16 cellular contexts compared by ENCODE assay signal in genomic region chr6:33587529-33588215, GRCh38. TPM values are rescaled to one million over a fixed set of nuclear protein-coding genes. Genes with fewer than 3 reads are reported as not detected.
DNase-seq lines count a peak whose midpoint lies in the region; ATAC-seq lines count a peak whose summit lies in the region.
"Had no signal": no experiment of that assay in that cellular context is flagged by ENCODE, and none has a peak within 500 bp of the region (broad histone marks: within the 10 kb centered on the region; RNA-seq: fewer than 3 reads in every experiment).

No MANE protein-coding gene starts in this region.

- H3K4me1 Mint-ChIP-seq in T-cell: peaks cover 25 to 40% (median 28%) of the 10 kb centered on the region in 3 donors
- peaks cover 51% of the 10 kb centered on the region for H3K4me1 Mint-ChIP-seq in stimulated activated memory B cell treated with anti-CD40 and anti-IgM and Interleukin-4, amounts not matched to agents 10 μg/mL and 1 μg/mL and 100 μg/mL, for 72 hours

- intact Hi-C loops in Right ventricle myocardium inferior (cut with DNase I): loop anchor here (2.0 to 5.0 kb wide), 3 partner anchors 35 to 565 kb away; partner anchors contain the start of gene ITPR3
- intact Hi-C loops in right cardiac atrium (cut with DNase I): loop anchor here (2.0 to 10.0 kb wide), 12 partner anchors 45 to 567 kb away; no protein-coding TSS in a partner anchor
- intact Hi-C loops in head of caudate nucleus (cut with DNase I): loop anchor here (5.0 kb wide), 2 partner anchors 45 to 115 kb away; no protein-coding TSS in a partner anchor

- WGBS in right cardiac atrium: 84% methylated on average over 13 of the region's 13 CpGs

- ATAC-seq in Right ventricle myocardium inferior (no peak), right cardiac atrium (no peak), T-cell (replicated peaks in 1 of 4) (no peak)
- ATAC-seq in stimulated activated memory B cell treated with anti-CD40 and anti-IgM and Interleukin-4, amounts not matched to agents 10 μg/mL and 1 μg/mL and 100 μg/mL, for 72 hours: no peak

- H3K27me3 Mint-ChIP-seq in T-cell: no peaks in the 10 kb centered on the region
- no peaks in the 10 kb centered on the region for H3K27me3 Mint-ChIP-seq in stimulated activated memory B cell treated with anti-CD40 and anti-IgM and Interleukin-4, amounts not matched to agents 10 μg/mL and 1 μg/mL and 100 μg/mL, for 72 hours

- peaks cover 5% of the 10 kb centered on the region for H3K4me1 ChIP-seq in right cardiac atrium (ENCODE audit: control insufficient read depth, insufficient read depth, low read length)

- H3K4me3 ChIP-seq in right cardiac atrium (ENCODE audit: low read length): no peak overlapping the region
- H3K4me3 ChIP-seq: BLaER1 treated with 17β-estradiol and CSF1 and Interleukin-3, amounts not matched to agents 10 nM and 100 nM had no signal

- POLR2A ChIA-PET in T-cell (lab: Charles Lee): no interaction called here

- H3K27ac ChIP-seq in right cardiac atrium (ENCODE audit: low read length): no peak overlapping the region
- H3K27ac ChIP-seq: BLaER1 treated with 17β-estradiol and CSF1 and Interleukin-3, amounts not matched to agents 10 nM and 100 nM had no signal

- CTCF ChIA-PET in T-cell (lab: Charles Lee): interaction anchor here (0.6 to 2.8 kb wide), 3 partner anchors 20 to 113 kb away, joined by 3 to 15 read pairs (median 10); no protein-coding TSS in a partner anchor

- no peak overlapping the region for H3K4me3 Mint-ChIP-seq in T-cell
- no peak overlapping the region for H3K4me3 Mint-ChIP-seq in stimulated activated memory B cell treated with anti-CD40 and anti-IgM and Interleukin-4, amounts not matched to agents 10 μg/mL and 1 μg/mL and 100 μg/mL, for 72 hours

- H3K27me3 ChIP-seq in right cardiac atrium (ENCODE audit: control insufficient read depth, insufficient read depth): no peaks in the 10 kb centered on the region

- DNase-seq in Right ventricle myocardium inferior (ENCODE audit: missing footprints): peak; percentile 32
- no peak for DNase-seq in right cardiac atrium
- DNase-seq in T-cell: no peak
- peak in 41 of 42 donors; percentile 42 to 95 (median 78) for DNase-seq in head of caudate nucleus
- DNase-seq in midbrain (lab: John Stamatoyannopoulos, UW): no peak
- no peak for DNase-seq in H4 (ENCODE audit: low spot score)
- no peak for DNase-seq in G401 (ENCODE audit: low spot score)
- DNase-seq: 8988T, EL, GOT3, IMR-90, NCI-H1105 treated with DMSO at 0.1 percent for 48 hours, NCI-H187, NCI-H69 had no signal

- no peaks in the 10 kb centered on the region for H3K36me3 Mint-ChIP-seq in T-cell
- no peaks in the 10 kb centered on the region for H3K36me3 Mint-ChIP-seq in stimulated activated memory B cell treated with anti-CD40 and anti-IgM and Interleukin-4, amounts not matched to agents 10 μg/mL and 1 μg/mL and 100 μg/mL, for 72 hours

- H3K9me3 Mint-ChIP-seq in T-cell: no peaks in the 10 kb centered on the region
- H3K9me3 Mint-ChIP-seq in stimulated activated memory B cell treated with anti-CD40 and anti-IgM and Interleukin-4, amounts not matched to agents 10 μg/mL and 1 μg/mL and 100 μg/mL, for 72 hours: peaks cover 3% of the 10 kb centered on the region

- peak overlapping the region; percentile 33 to 52 for H3K27ac Mint-ChIP-seq in T-cell
- peak overlapping the region; percentile 22 for H3K27ac Mint-ChIP-seq in stimulated activated memory B cell treated with anti-CD40 and anti-IgM and Interleukin-4, amounts not matched to agents 10 μg/mL and 1 μg/mL and 100 μg/mL, for 72 hours

- in situ Hi-C loops in G401 (cut with HindIII; ENCODE audit: low sequenced_read_pairs): loop anchor here (10.0 kb wide), 1 partner anchor 77 kb away; no protein-coding TSS in a partner anchor

- H3K9me3 ChIP-seq in right cardiac atrium (ENCODE audit: control insufficient read depth, low read length): no peaks in the 10 kb centered on the region
- H3K9me3 ChIP-seq: BLaER1 treated with 17β-estradiol and CSF1 and Interleukin-3, amounts not matched to agents 10 nM and 100 nM had no signal

RNA-seq across cellular contexts. Expression of gene BAK1, which starts 7.6 kb away (rescaled TPM):
- total RNA-seq in Right ventricle myocardium inferior (25.4 TPM), right cardiac atrium (10 to 100 TPM; 14.6 to 17.8 (median 16.7) TPM), T-cell (10 to 100 TPM; 22.9 to 31.6 (median 27.9) TPM)
- 17.1 TPM for polyA plus RNA-seq in right cardiac atrium
- total RNA-seq in H4 (2014; rRNA removed; shearing (Covaris generic)): 16.3 and 18.8 TPM in 2 replicates
- 200 and 209 TPM in 2 replicates for total RNA-seq in G401 (2014; rRNA removed; shearing (Covaris generic))

RNA-seq across cellular contexts. Expression of gene ITPR3, which starts 33.5 kb away (rescaled TPM):
- total RNA-seq in Right ventricle myocardium inferior (8.0 TPM), right cardiac atrium (1 to 10 TPM; 4.7 to 9.1 (median 6.5) TPM), T-cell (10 to 100 TPM; 49.2 to 63.6 (median 62.4) TPM)
- polyA plus RNA-seq in right cardiac atrium: 5.7 TPM
- total RNA-seq in H4 (2014; rRNA removed; shearing (Covaris generic)): 6.6 and 9.8 TPM in 2 replicates
- 66.0 and 67.9 TPM in 2 replicates for total RNA-seq in G401 (2014; rRNA removed; shearing (Covaris generic))

Comparison
In these comparisons a context has a peak if more than half of its experiments do, and no peak if none do; other contexts are left out.
1. DNase-seq: peak in Right ventricle myocardium inferior (single experiment) and head of caudate nucleus (41 of 42); none in right cardiac atrium (0 of 3), T-cell (0 of 34), midbrain (single experiment), H4 (single experiment) and G401 (single experiment).